Comparison of ENCODE assay signal across 8 cellular contexts in the genomic region with DNA sequence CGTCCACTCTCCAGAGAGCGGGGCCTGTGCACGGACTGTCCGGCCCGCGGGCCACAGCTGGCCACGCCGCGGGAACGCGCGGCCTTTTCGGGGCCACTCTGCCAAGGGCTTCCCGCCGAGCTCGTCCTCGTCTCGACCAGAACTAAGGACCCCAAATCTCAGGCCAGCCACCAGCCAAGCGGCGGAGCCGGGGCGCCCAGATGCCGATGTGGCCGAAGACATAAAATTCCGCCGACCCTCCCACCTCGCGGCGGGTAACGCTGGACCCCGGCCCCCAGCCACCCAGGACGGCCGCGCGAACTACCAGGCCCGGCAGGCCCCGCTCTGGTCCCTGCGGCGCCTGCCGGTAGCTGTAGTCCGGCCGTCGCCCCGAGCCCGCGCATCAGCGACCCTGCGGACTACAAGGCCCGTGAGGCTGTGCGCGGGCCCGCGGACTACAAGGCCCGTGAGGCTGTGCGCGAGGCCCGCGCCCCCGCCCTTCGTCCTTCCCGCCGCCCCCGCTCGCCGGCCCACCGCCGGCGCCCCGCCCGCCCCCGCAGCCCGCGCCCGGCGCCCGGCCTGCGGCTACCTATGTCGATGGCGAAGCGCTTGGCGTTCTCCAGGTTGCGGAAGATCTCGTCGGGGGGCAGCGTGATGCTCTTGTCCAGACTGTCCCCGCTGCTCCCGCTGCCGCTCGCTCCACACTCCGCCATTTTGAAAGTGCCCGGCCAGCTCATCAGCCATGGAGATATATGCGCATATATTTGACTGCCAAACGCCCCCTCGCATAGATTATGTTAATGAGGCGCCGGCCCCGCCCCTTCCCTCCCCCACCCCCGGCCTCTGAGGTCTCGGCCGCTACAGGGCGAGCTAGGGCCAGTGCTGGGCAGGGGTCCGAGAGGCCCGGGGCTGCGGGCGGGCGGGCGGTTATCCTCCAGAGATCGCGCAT. TPM values are rescaled to one million over a fixed set of nuclear protein-coding genes. Genes with fewer than 3 reads are reported as not detected.
DNase-seq lines count a peak whose midpoint lies in the region; ATAC-seq and TF ChIP-seq lines count a peak whose summit lies in the region.

Gene PANK4, minus strand, starts transcription at position 701 of the 928 bp plus-strand sequence. Its CDS starts 9 bp downstream, at position 692.

- ATAC-seq in GM21367 (IDR thresholded peaks at IDR 0.05; ENCODE audit: unreplicated experiment) = peak; percentile 77

- peak within 1 kb of the TSS; percentile 94 for H3K4me2 ChIP-seq in PC-9

- peak within 1 kb of the TSS; percentile 74; the same call in 1 of the 2 replicates for H2AFZ ChIP-seq in PC-9

- H3K27ac ChIP-seq in PC-9 (no peak within 1 kb of the TSS), muscle layer of colon (ENCODE audit: low read depth, low read length) (peak within 1 kb of the TSS; percentile 66)

- POLR2A ChIA-PET in PC-9 (lab: Charles Lee; ENCODE audit: unreplicated experiment) = interaction anchor here (0.6 to 1.2 kb wide), 8 partner anchors 20 to 391 kb away, joined by 3 to 6 read pairs (median 5); no protein-coding TSS in a partner anchor

- H3K4me1 ChIP-seq in PC-9 (replicated peaks; ENCODE audit: insufficient read depth) (peaks cover 18% of the 10 kb centered on the region), muscle layer of colon (ENCODE audit: insufficient read depth, low read length) (peaks cover 41% of the 10 kb centered on the region)

- no peaks in the 10 kb centered on the region for H3K9me3 ChIP-seq in PC-9 (ENCODE audit: insufficient read depth, low read depth)
- H3K9me3 ChIP-seq in muscle layer of colon (ENCODE audit: low read length) = no peaks in the 10 kb centered on the region

- BruUV-seq in PC-9 (replicated peaks; lab: Mats Ljungman, UMichigan) = no TSS peak

- intact Hi-C loops in PC-9 (cut with micrococcal nuclease; ENCODE audit: unreplicated experiment) = loop anchor here (1.0 to 5.0 kb wide), 3 partner anchors 22 to 114 kb away; partner anchors contain the start of genes PEX10 and PRXL2B

- peak within 1 kb of the TSS; percentile 96 for H3K4me3 ChIP-seq in PC-9
- H3K4me3 ChIP-seq in muscle layer of colon (ENCODE audit: low read depth in 1 of 2, low read length in 2 of 2) = peak within 1 kb of the TSS; percentile 83 to 89

- H3K36me3 ChIP-seq in PC-9 (ENCODE audit: low read depth) (no peaks in the 10 kb centered on the region), muscle layer of colon (ENCODE audit: insufficient read depth, low read length) (peaks cover 4% of the 10 kb centered on the region)

- H3K27me3 ChIP-seq in PC-9 (ENCODE audit: insufficient read depth, low read depth) = peaks cover 20% of the 10 kb centered on the region
- H3K27me3 ChIP-seq in muscle layer of colon (ENCODE audit: control insufficient read depth in 1 of 2, insufficient read depth in 2 of 2, low read length in 2 of 2) = peaks cover 8 to 36% of the 10 kb centered on the region in 2 donors

- TF ChIP-seq POLR2A in erythroblast (IDR thresholded peaks at IDR 0.05; ENCODE audit: low read length) = no peak

- H3K9ac ChIP-seq in muscle layer of colon (ENCODE audit: low read length) = peak within 1 kb of the TSS; percentile 50

- CTCF ChIA-PET in PC-9 (lab: Charles Lee) = no interaction called here

- peaks cover 6% of the 10 kb centered on the region; the same call in 1 of the 2 replicates for H3F3A ChIP-seq in PC-9 (ENCODE audit: insufficient read depth, low read depth)

- H3K79me2 ChIP-seq in PC-9 (ENCODE audit: low read depth) = peaks cover 38% of the 10 kb centered on the region

- H4K20me1 ChIP-seq in PC-9 (ENCODE audit: insufficient read depth) = peaks cover 31% of the 10 kb centered on the region

- TF ChIP-seq CTCF in PC-9 (conservative IDR thresholded peaks at IDR 0.05) = no peak; the same call in 1 of the 2 replicates

- H3K9me2 ChIP-seq in PC-9 (ENCODE audit: insufficient read depth) = no peaks in the 10 kb centered on the region

- DNase-seq in D341Med (ENCODE audit: low spot score) (peak; percentile 95), HUDEP-2 (lab: John Stamatoyannopoulos, UW; ENCODE audit: unreplicated experiment in 76 of 76) (peak in 74 of 76 experiments; percentile 29 to 91 (median 79)), PC-9 (peak; percentile 80 to 85), erythroblast (lab: John Stamatoyannopoulos, UW) (peak; percentile 96)
- peak; percentile 90 for DNase-seq in activated T-cell treated with anti-CD3 and anti-CD28 coated beads, Interleukin-2, amount 50 U/mL, for 1 hour
- peak; percentile 70 to 72 for DNase-seq in stimulated activated CD8-positive, alpha-beta memory T cell treated with anti-CD3 and anti-CD28 coated beads, Interleukin-7, amount 100 ng/mL, for 1 hour (ENCODE audit: low read depth in 2 of 2)

RNA-seq across cellular contexts. Expression of gene PANK4, which starts in this region (rescaled TPM):
- total RNA-seq in PC-9 (2021) = 20.5 and 33.4 TPM in 2 replicates
